Comparison of ENCODE assay signal across 2 cellular contexts in genomic region chr1:206715120-206715519, GRCh38.
TF ChIP-seq lines count a peak whose summit lies in the region.

No MANE protein-coding gene starts in this region.

TF ChIP-seq in A549, 52 proteins besides CTCF, POLR2A, EP300 and RAD21 (continued from another document):
- TF ChIP-seq, protein P1, sequence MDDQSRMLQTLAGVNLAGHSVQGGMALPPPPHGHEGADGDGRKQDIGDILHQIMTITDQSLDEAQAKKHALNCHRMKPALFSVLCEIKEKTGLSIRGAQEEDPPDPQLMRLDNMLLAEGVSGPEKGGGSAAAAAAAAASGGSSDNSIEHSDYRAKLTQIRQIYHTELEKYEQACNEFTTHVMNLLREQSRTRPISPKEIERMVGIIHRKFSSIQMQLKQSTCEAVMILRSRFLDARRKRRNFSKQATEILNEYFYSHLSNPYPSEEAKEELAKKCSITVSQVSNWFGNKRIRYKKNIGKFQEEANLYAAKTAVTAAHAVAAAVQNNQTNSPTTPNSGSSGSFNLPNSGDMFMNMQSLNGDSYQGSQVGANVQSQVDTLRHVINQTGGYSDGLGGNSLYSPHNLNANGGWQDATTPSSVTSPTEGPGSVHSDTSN (IDR thresholded peaks at IDR 0.05): no peak

TF ChIP-seq in HCT116, 20 proteins besides CTCF, POLR2A, EP300 and RAD21 (continued from another document):
- TF ChIP-seq, protein P2, sequence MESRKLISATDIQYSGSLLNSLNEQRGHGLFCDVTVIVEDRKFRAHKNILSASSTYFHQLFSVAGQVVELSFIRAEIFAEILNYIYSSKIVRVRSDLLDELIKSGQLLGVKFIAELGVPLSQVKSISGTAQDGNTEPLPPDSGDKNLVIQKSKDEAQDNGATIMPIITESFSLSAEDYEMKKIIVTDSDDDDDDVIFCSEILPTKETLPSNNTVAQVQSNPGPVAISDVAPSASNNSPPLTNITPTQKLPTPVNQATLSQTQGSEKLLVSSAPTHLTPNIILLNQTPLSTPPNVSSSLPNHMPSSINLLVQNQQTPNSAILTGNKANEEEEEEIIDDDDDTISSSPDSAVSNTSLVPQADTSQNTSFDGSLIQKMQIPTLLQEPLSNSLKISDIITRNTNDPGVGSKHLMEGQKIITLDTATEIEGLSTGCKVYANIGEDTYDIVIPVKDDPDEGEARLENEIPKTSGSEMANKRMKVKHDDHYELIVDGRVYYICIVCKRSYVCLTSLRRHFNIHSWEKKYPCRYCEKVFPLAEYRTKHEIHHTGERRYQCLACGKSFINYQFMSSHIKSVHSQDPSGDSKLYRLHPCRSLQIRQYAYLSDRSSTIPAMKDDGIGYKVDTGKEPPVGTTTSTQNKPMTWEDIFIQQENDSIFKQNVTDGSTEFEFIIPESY (IDR thresholded peaks at IDR 0.05; ENCODE audit: extremely low read depth, insufficient replicate concordance, low read length): no peak
- no peak for TF ChIP-seq FOSL1 (IDR thresholded peaks at IDR 0.05; ENCODE audit: low read depth)
- no peak for TF ChIP-seq CBX3 (IDR thresholded peaks at IDR 0.05; ENCODE audit: low read depth)
- no peak for TF ChIP-seq EZH2 (IDR thresholded peaks at IDR 0.05)
- TF ChIP-seq JUND (IDR thresholded peaks at IDR 0.05): no peak
- no peak for TF ChIP-seq ZNF274 (IDR thresholded peaks at IDR 0.05; ENCODE audit: low read depth, low read length)
- TF ChIP-seq ATF3 (IDR thresholded peaks at IDR 0.05): no peak
